ENCODE assay signal across 8 cellular contexts in the genomic region with DNA sequence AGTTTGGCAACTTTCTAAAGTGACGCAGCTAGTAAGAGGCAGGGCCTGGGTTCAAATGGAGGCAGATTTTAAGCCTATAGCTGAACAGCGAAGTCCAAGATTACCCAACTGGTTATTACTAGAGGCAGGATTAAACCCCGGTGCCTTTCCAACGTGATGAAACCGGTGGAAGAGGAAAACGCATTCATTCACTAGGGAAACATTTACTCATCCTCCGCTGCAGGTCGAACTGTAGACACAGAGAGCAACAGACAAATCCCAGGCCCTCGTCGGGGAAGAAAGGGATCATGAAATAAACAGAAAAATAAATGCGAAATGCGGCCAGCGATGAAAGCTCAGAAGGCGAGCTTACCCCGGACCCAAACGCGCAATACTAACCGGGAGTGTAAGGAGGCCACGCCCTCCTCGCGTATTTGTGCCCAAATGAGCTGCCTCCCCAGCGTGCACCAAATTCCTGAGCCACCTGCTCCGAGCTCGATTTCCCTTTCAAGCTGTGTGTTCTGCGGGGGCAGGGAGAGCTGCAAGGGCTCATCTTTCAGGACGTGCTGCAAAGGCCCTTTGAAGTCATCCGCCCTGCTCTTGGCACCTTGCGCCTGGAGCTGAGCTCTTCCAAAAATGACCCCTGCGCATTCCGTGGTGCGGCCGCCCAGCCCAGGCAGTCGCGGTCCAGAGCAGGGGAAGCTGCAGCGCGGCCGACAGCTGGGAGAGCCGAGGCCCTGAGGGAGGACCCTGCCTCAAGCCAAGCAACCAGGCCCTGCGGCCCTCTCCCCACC. TPM values are rescaled to one million over a fixed set of nuclear protein-coding genes. Genes with fewer than 3 reads are reported as not detected.
DNase-seq lines count a peak whose midpoint lies in the region; ATAC-seq, FAIRE-seq and TF ChIP-seq lines count a peak whose summit lies in the region.

No MANE protein-coding gene starts in this region.

- H3K36me3 ChIP-seq in body of pancreas (replicated peaks in 1 of 2; ENCODE audit: insufficient read depth in 1 of 2, low read depth in 2 of 2), result no peaks in the 10 kb centered on the region
- no peaks in the 10 kb centered on the region for H3K36me3 ChIP-seq in OCI-LY7 (ENCODE audit: insufficient read depth, low read length)

- CTCF ChIA-PET in OCI-LY7 (lab: Charles Lee; ENCODE audit: unreplicated experiment), result no interaction called here

- H3K79me2 ChIP-seq in OCI-LY7 (ENCODE audit: insufficient read depth, low read depth, low read length), result no peaks in the 10 kb centered on the region

- POLR2A ChIA-PET in OCI-LY7 (lab: Charles Lee), result no interaction called here

- H3K4me2 ChIP-seq in OCI-LY7 (ENCODE audit: low read length), result no peak overlapping the region

- intact Hi-C loops in body of pancreas (cut with DNase I), result no loop called here
- intact Hi-C loops in OCI-LY7 (cut with micrococcal nuclease; ENCODE audit: unreplicated experiment), result no loop called here

- no peaks in the 10 kb centered on the region for H3K9me2 ChIP-seq in OCI-LY7 (ENCODE audit: insufficient read depth, low read length)

- peak; percentile 51 for ATAC-seq in body of pancreas

- H3K4me3 ChIP-seq in HL-60 (replicated peaks; ENCODE audit: insufficient read depth, low read length), result no peak overlapping the region
- H3K4me3 ChIP-seq in body of pancreas, result no peak overlapping the region
- H3K4me3 ChIP-seq in iPS-18c (ENCODE audit: insufficient read depth, low read depth, low read length), result peak overlapping the region; percentile 38
- peak overlapping the region; percentile 24 for H3K4me3 ChIP-seq in retinal pigment epithelial cell (ENCODE audit: low read length)
- H3K4me3 ChIP-seq in OCI-LY7 (ENCODE audit: low read depth, low read length, poor library complexity, severe bottlenecking), result no peak overlapping the region

- 16 to 21% methylated on average over 28 to 38 of the region's 39 CpGs for WGBS in body of pancreas, 2 donors

- FAIRE-seq in GM19239 (lab: Jason Lieb, UNC), result no peak

- TF ChIP-seq CTCF in HL-60 (IDR thresholded peaks at IDR 0.05; ENCODE audit: insufficient read depth, low read length) (no peak), body of pancreas (IDR thresholded peaks at IDR 0.05) (no peak), retinal pigment epithelial cell (conservative IDR thresholded peaks at IDR 0.05; ENCODE audit: low read depth, low read length) (no peak), OCI-LY7 (conservative IDR thresholded peaks at IDR 0.05; ENCODE audit: low read length) (no peak)

- no peaks in the 10 kb centered on the region for H4K20me1 ChIP-seq in OCI-LY7 (ENCODE audit: insufficient read depth, low read length)

- H3K4me1 ChIP-seq in body of pancreas, result peaks cover 14% of the 10 kb centered on the region
- no peaks in the 10 kb centered on the region for H3K4me1 ChIP-seq in OCI-LY7 (ENCODE audit: insufficient read depth, low read length, poor library complexity, severe bottlenecking)

- H3K27me3 ChIP-seq in HL-60 (ENCODE audit: insufficient read depth, poor library complexity, severe bottlenecking) (no peaks in the 10 kb centered on the region), body of pancreas (no peaks in the 10 kb centered on the region)

- DNase-seq in HL-60 (ENCODE audit: low read depth in 1 of 2, low spot score in 1 of 2) (peak in 1 of 2 experiments; percentile 74), body of pancreas (peak; percentile 41 to 59 (median 48)), retinal pigment epithelial cell (ENCODE audit: low read depth) (no peak), OCI-LY7 (ENCODE audit: low spot score) (no peak), A172 (ENCODE audit: low spot score) (no peak), cortex of kidney (lab: John Stamatoyannopoulos, UW) (no peak), GM19239 (ENCODE audit: insufficient read length, low spot score) (no peak)

- H2AFZ ChIP-seq in OCI-LY7 (ENCODE audit: low read length), result no peak overlapping the region

- H3K27ac ChIP-seq in HL-60 (replicated peaks) (peak overlapping the region; percentile 43), body of pancreas (peak overlapping the region in 1 of 4 donors; percentile 69), OCI-LY7 (ENCODE audit: low read depth, low read length, poor library complexity, severe bottlenecking) (no peak overlapping the region)

- BruUV-seq in OCI-LY7 (replicated peaks; lab: Mats Ljungman, UMichigan), result no TSS peak

- TF ChIP-seq POLR2A in body of pancreas (IDR thresholded peaks at IDR 0.05), result peak in 2 of 3 donors; percentile 28 to 32

- no peaks in the 10 kb centered on the region for H3K9me3 ChIP-seq in body of pancreas
- no peaks in the 10 kb centered on the region for H3K9me3 ChIP-seq in iPS-18c (ENCODE audit: control insufficient read depth, insufficient read depth, low read length)
- no peaks in the 10 kb centered on the region for H3K9me3 ChIP-seq in OCI-LY7 (ENCODE audit: low read length)

RNA-seq across cellular contexts. Expression of a gene that starts 46.9 kb away (rescaled TPM):
- total RNA-seq in body of pancreas (not detected), OCI-LY7 (2022) (not detected in 2 replicates)
- total RNA-seq in OCI-LY7 (2014; rRNA removed; shearing (Covaris generic)), result not detected in 2 replicates
- not detected in 2 replicates for total RNA-seq in A172 (2014; rRNA removed; shearing (Covaris generic))

RNA-seq across cellular contexts. Expression of a gene that starts 51.7 kb away (rescaled TPM):
- 10 to 100 TPM; 15.0 to 20.1 TPM for total RNA-seq in body of pancreas
- not detected in 2 replicates for total RNA-seq in OCI-LY7 (2014; rRNA removed; shearing (Covaris generic))
- total RNA-seq in OCI-LY7 (2022), result not detected in 2 replicates
- 8.1 and 10.5 TPM in 2 replicates for total RNA-seq in A172 (2014; rRNA removed; shearing (Covaris generic))

Comparison
In these comparisons a context has a peak if more than half of its experiments do, and no peak if none do; other contexts are left out.
1. DNase-seq: peak in body of pancreas (4 of 4); none in retinal pigment epithelial cell (single experiment), OCI-LY7 (single experiment), A172 (single experiment), cortex of kidney (single experiment) and GM19239 (single experiment).
2. H3K4me3 ChIP-seq: peak in iPS-18c (single experiment) and retinal pigment epithelial cell (single experiment); none in HL-60 (single experiment), body of pancreas (0 of 2) and OCI-LY7 (single experiment).